21 cellular contexts compared by ENCODE assay signal in the genomic region with DNA sequence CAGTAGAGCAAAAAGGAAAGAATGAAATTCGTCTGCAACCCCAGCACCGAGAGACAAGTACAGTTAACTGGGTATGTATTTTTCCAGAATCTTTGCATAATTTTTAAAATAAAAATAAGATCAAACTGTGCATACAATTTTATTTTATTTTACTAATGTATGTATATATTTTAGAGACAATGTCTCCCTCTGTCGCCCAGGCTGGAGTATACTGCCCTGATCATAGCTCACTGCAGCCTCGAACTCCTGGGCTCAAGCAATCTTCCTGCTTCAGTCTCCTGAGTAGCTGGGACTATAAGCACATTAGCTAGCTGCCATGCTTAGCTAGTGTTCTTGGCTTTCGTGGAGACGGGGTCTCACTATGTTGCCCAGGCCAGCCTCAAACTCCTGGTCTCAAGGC. TPM values are rescaled to one million over a fixed set of nuclear protein-coding genes. Genes with fewer than 3 reads are reported as not detected.
DNase-seq lines count a peak whose midpoint lies in the region; ATAC-seq and TF ChIP-seq lines count a peak whose summit lies in the region.
"Had no signal": no experiment of that assay in that cellular context is flagged by ENCODE, and none has a peak within 500 bp of the region (broad histone marks: within the 10 kb centered on the region; RNA-seq: fewer than 3 reads in every experiment).

No MANE protein-coding gene starts in this region.

- no peaks in the 10 kb centered on the region for H3K9me2 ChIP-seq in PC-3 (replicated peaks; ENCODE audit: low read length)

- CTCF ChIA-PET in PC-3 (lab: Charles Lee) = no interaction called here

- intact Hi-C loops in PC-3 (cut with micrococcal nuclease) = loop anchor here (1.0 kb wide), 1 partner anchor 189 kb away; no protein-coding TSS in a partner anchor

- no peak overlapping the region for H3K4me2 ChIP-seq in PC-3 (ENCODE audit: low read length)
- H3K4me2 ChIP-seq in smooth muscle cell = no peak overlapping the region
- H3K4me2 ChIP-seq: GM23338 had no signal

- no peaks in the 10 kb centered on the region for H3K9me3 Mint-ChIP-seq in progenitor cell of endocrine pancreas (ENCODE audit: low read depth)
- H3K9me3 Mint-ChIP-seq: GM23338 had no signal

- H3K4me1 Mint-ChIP-seq in progenitor cell of endocrine pancreas (ENCODE audit: low read depth) = no peaks in the 10 kb centered on the region
- H3K4me1 Mint-ChIP-seq: CD14-positive monocyte, GM23338 had no signal

- BruUV-seq in PC-3 (replicated peaks; lab: Mats Ljungman, UMichigan) = no TSS peak

- ATAC-seq in PC-3 (peak; percentile 48; the same call in 1 of the 2 replicates), HG02763 (IDR thresholded peaks at IDR 0.05; ENCODE audit: unreplicated experiment) (no peak)
- ATAC-seq: GM23338 had no signal

- DNase-seq in DMS53 (lab: John Stamatoyannopoulos, UW) = peak; percentile 19
- DNase-seq in DMS53 treated with DMSO at 0.1 percent for 48 hours (lab: John Stamatoyannopoulos, UW; ENCODE audit: unreplicated experiment) = no peak
- peak; percentile 39 for DNase-seq in PC-3
- DNase-seq in coronary artery (ENCODE audit: low spot score) = peak; percentile 21
- no peak for DNase-seq in smooth muscle cell (lab: John Stamatoyannopoulos, UW; ENCODE audit: unreplicated experiment)
- DNase-seq in progenitor cell of endocrine pancreas (ENCODE audit: low spot score, unreplicated experiment) = no peak
- no peak for DNase-seq in MV-4-11 (lab: John Stamatoyannopoulos, UW)
- DNase-seq: COR-L47, DMS79, MG63, NCI-H1105 treated with DMSO at 0.1 percent for 48 hours, NCI-H187, NCI-H446 treated with DMSO at 0.1 percent for 48 hours, NCI-H82, RPMI8226, SJCRH30 had no signal

- POLR2A ChIA-PET in PC-3 (lab: Charles Lee; ENCODE audit: unreplicated experiment) = no interaction called here

- H3K9me3 ChIP-seq in PC-3 (ENCODE audit: low read length) (no peaks in the 10 kb centered on the region), smooth muscle cell (replicated peaks; ENCODE audit: low read depth) (no peaks in the 10 kb centered on the region)
- H3K9me3 ChIP-seq: MG63, SJCRH30 had no signal

- H3K4me3 Mint-ChIP-seq in progenitor cell of endocrine pancreas (ENCODE audit: low read depth) = no peak overlapping the region
- H3K4me3 Mint-ChIP-seq: CD14-positive monocyte, GM23338 had no signal

- H3K9ac ChIP-seq in PC-3 (ENCODE audit: low read length) (no peak overlapping the region), smooth muscle cell (ENCODE audit: low read depth) (no peak overlapping the region)

- H3K4me1 ChIP-seq in PC-3 (ENCODE audit: insufficient read depth, low read length) (peaks cover 11% of the 10 kb centered on the region), smooth muscle cell (ENCODE audit: low read depth) (no peaks in the 10 kb centered on the region)

- no peaks in the 10 kb centered on the region for H4K20me1 ChIP-seq in PC-3 (ENCODE audit: low read length)
- no peaks in the 10 kb centered on the region for H4K20me1 ChIP-seq in smooth muscle cell (ENCODE audit: low read depth)

- 92% methylated on average over 6 of the region's 6 CpGs for WGBS in smooth muscle cell (ENCODE audit: low lambda C conversion rate)

- H3K36me3 Mint-ChIP-seq in progenitor cell of endocrine pancreas (ENCODE audit: insufficient read depth) = no peaks in the 10 kb centered on the region
- H3K36me3 Mint-ChIP-seq: CD14-positive monocyte had no signal

- H3K27ac Mint-ChIP-seq in progenitor cell of endocrine pancreas = no peak overlapping the region
- H3K27ac Mint-ChIP-seq: GM23338 had no signal

- H3F3A ChIP-seq in PC-3 (ENCODE audit: low read length, unreplicated experiment) (no peaks in the 10 kb centered on the region), smooth muscle cell (ENCODE audit: low read depth) (peaks cover 6% of the 10 kb centered on the region)

- H3K27ac ChIP-seq in PC-3 (ENCODE audit: low read length) (no peak overlapping the region), coronary artery (no peak overlapping the region), smooth muscle cell (ENCODE audit: low read depth) (no peak overlapping the region)
- H3K27ac ChIP-seq: 22Rv1, HL-60, SJCRH30 had no signal

- H3K27me3 Mint-ChIP-seq in progenitor cell of endocrine pancreas = peaks cover 13% of the 10 kb centered on the region

- H3K27me3 ChIP-seq in PC-3 (ENCODE audit: low read length) = peaks cover 18% of the 10 kb centered on the region; the same call in 1 of the 2 replicates
- H3K27me3 ChIP-seq in smooth muscle cell (ENCODE audit: low read depth) = peaks cover 27% of the 10 kb centered on the region
- H3K27me3 ChIP-seq: SJCRH30 had no signal

- H3K36me3 ChIP-seq in PC-3 (ENCODE audit: low read depth, low read length) (no peaks in the 10 kb centered on the region), smooth muscle cell (ENCODE audit: low read depth) (no peaks in the 10 kb centered on the region)
- H3K36me3 ChIP-seq: MG63, SJCRH30 had no signal

- no peak overlapping the region for H2AFZ ChIP-seq in PC-3 (ENCODE audit: low read length)
- no peak overlapping the region for H2AFZ ChIP-seq in smooth muscle cell (ENCODE audit: low read depth)
- H2AFZ ChIP-seq: GM23338 had no signal

- TF ChIP-seq CTCF in PC-3 (conservative IDR thresholded peaks at IDR 0.05; ENCODE audit: low read depth, low read length) (peak; percentile 54), coronary artery (IDR thresholded peaks at IDR 0.05) (no peak), smooth muscle cell (IDR thresholded peaks at IDR 0.05; ENCODE audit: borderline replicate concordance, insufficient read depth, poor library complexity, severe bottlenecking) (peak; percentile 20), progenitor cell of endocrine pancreas (IDR thresholded peaks at IDR 0.05; ENCODE audit: unreplicated experiment) (no peak)

- H3K79me2 ChIP-seq in PC-3 (ENCODE audit: low read length) (no peaks in the 10 kb centered on the region), smooth muscle cell (ENCODE audit: low read depth) (no peaks in the 10 kb centered on the region)

- H3K4me3 ChIP-seq in PC-3 (ENCODE audit: low read length) (no peak overlapping the region), coronary artery (no peak overlapping the region), smooth muscle cell (no peak overlapping the region)
- H3K4me3 ChIP-seq: GM23338, MG63, SJCRH30 had no signal

RNA-seq across cellular contexts. Expression of gene DRD2, which starts 18.8 kb away (rescaled TPM):
- total RNA-seq in PC-3 (2014; rRNA removed) = not detected in 2 replicates
- total RNA-seq in smooth muscle cell = 0.58 and 0.72 TPM in 2 replicates
- polyA plus RNA-seq in smooth muscle cell = 0.57 and 2.5 TPM in 2 replicates
- 0.22 and 0.73 TPM in 2 replicates for total RNA-seq in progenitor cell of endocrine pancreas
- polyA plus RNA-seq: CD14-positive monocyte had no signal

Comparison
In these comparisons a context has a peak if more than half of its experiments do, and no peak if none do; other contexts are left out.
1. DNase-seq: peak in DMS53 (single experiment), PC-3 (single experiment) and coronary artery (single experiment); none in DMS53 treated with DMSO at 0.1 percent for 48 hours (single experiment), smooth muscle cell (single experiment), progenitor cell of endocrine pancreas (single experiment) and MV-4-11 (single experiment).
2. CTCF ChIP-seq: peak in PC-3 (single experiment) and smooth muscle cell (single experiment); none in coronary artery (single experiment) and progenitor cell of endocrine pancreas (single experiment).